ENCODE assay signal across 2 cellular contexts in the genomic region with DNA sequence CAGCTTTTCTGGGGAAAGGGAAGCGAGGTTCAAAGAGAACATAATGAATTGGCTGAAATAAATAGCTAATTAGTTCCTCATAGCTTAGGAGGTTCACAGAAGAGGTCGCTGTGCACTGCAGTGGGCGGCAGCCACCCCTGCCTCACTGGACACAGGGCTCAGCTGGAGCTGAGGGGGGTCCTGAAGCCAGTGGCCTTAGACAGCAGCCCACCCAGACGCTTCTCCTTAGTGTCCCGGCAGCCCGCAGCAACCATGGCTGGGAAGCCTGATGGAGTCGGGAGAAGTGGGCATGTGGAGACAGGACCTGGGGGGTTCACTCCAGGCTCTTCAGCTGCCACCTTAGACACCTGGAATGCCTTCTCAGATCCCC.
TF ChIP-seq lines count a peak whose summit lies in the region.

No MANE protein-coding gene starts in this region.

TF ChIP-seq in GM23338, 12 proteins besides CTCF, POLR2A, EP300 and RAD21:
- TF ChIP-seq ZNF114 (CRISPR knock-in tag; IDR thresholded peaks at IDR 0.05) (no peak), EZH2phosphoT487 (IDR thresholded peaks at IDR 0.05; ENCODE audit: unreplicated experiment) (no peak), STAT1 (IDR thresholded peaks at IDR 0.05; ENCODE audit: unreplicated experiment) (no peak)
- TF ChIP-seq, protein P1, sequence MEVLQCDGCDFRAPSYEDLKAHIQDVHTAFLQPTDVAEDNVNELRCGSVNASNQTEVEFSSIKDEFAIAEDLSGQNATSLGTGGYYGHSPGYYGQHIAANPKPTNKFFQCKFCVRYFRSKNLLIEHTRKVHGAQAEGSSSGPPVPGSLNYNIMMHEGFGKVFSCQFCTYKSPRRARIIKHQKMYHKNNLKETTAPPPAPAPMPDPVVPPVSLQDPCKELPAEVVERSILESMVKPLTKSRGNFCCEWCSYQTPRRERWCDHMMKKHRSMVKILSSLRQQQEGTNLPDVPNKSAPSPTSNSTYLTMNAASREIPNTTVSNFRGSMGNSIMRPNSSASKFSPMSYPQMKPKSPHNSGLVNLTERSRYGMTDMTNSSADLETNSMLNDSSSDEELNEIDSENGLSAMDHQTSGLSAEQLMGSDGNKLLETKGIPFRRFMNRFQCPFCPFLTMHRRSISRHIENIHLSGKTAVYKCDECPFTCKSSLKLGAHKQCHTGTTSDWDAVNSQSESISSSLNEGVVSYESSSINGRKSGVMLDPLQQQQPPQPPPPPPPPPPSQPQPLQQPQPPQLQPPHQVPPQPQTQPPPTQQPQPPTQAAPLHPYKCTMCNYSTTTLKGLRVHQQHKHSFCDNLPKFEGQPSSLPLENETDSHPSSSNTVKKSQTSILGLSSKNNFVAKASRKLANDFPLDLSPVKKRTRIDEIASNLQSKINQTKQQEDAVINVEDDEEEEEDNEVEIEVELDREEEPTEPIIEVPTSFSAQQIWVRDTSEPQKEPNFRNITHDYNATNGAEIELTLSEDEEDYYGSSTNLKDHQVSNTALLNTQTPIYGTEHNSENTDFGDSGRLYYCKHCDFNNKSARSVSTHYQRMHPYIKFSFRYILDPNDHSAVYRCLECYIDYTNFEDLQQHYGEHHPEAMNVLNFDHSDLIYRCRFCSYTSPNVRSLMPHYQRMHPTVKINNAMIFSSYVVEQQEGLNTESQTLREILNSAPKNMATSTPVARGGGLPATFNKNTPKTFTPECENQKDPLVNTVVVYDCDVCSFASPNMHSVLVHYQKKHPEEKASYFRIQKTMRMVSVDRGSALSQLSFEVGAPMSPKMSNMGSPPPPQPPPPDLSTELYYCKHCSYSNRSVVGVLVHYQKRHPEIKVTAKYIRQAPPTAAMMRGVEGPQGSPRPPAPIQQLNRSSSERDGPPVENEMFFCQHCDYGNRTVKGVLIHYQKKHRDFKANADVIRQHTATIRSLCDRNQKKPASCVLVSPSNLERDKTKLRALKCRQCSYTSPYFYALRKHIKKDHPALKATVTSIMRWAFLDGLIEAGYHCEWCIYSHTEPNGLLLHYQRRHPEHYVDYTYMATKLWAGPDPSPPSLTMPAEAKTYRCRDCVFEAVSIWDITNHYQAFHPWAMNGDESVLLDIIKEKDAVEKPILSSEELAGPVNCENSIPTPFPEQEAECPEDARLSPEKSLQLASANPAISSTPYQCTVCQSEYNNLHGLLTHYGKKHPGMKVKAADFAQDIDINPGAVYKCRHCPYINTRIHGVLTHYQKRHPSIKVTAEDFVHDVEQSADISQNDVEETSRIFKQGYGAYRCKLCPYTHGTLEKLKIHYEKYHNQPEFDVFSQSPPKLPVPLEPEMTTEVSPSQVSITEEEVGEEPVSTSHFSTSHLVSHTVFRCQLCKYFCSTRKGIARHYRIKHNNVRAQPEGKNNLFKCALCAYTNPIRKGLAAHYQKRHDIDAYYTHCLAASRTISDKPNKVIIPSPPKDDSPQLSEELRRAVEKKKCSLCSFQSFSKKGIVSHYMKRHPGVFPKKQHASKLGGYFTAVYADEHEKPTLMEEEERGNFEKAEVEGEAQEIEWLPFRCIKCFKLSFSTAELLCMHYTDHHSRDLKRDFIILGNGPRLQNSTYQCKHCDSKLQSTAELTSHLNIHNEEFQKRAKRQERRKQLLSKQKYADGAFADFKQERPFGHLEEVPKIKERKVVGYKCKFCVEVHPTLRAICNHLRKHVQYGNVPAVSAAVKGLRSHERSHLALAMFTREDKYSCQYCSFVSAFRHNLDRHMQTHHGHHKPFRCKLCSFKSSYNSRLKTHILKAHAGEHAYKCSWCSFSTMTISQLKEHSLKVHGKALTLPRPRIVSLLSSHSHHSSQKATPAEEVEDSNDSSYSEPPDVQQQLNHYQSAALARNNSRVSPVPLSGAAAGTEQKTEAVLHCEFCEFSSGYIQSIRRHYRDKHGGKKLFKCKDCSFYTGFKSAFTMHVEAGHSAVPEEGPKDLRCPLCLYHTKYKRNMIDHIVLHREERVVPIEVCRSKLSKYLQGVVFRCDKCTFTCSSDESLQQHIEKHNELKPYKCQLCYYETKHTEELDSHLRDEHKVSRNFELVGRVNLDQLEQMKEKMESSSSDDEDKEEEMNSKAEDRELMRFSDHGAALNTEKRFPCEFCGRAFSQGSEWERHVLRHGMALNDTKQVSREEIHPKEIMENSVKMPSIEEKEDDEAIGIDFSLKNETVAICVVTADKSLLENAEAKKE (CRISPR knock-in tag; IDR thresholded peaks at IDR 0.05) = no peak
- TF ChIP-seq, protein P2, sequence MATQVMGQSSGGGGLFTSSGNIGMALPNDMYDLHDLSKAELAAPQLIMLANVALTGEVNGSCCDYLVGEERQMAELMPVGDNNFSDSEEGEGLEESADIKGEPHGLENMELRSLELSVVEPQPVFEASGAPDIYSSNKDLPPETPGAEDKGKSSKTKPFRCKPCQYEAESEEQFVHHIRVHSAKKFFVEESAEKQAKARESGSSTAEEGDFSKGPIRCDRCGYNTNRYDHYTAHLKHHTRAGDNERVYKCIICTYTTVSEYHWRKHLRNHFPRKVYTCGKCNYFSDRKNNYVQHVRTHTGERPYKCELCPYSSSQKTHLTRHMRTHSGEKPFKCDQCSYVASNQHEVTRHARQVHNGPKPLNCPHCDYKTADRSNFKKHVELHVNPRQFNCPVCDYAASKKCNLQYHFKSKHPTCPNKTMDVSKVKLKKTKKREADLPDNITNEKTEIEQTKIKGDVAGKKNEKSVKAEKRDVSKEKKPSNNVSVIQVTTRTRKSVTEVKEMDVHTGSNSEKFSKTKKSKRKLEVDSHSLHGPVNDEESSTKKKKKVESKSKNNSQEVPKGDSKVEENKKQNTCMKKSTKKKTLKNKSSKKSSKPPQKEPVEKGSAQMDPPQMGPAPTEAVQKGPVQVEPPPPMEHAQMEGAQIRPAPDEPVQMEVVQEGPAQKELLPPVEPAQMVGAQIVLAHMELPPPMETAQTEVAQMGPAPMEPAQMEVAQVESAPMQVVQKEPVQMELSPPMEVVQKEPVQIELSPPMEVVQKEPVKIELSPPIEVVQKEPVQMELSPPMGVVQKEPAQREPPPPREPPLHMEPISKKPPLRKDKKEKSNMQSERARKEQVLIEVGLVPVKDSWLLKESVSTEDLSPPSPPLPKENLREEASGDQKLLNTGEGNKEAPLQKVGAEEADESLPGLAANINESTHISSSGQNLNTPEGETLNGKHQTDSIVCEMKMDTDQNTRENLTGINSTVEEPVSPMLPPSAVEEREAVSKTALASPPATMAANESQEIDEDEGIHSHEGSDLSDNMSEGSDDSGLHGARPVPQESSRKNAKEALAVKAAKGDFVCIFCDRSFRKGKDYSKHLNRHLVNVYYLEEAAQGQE (IDR thresholded peaks at IDR 0.05; ENCODE audit: unreplicated experiment) = no peak

TF ChIP-seq in H1, 55 proteins besides CTCF, POLR2A, EP300 and RAD21:
- no peak for TF ChIP-seq ZNF274 (IDR thresholded peaks at IDR 0.05; ENCODE audit: borderline replicate concordance, extremely low read depth, low read length)
- no peak for TF ChIP-seq TCF12 (IDR thresholded peaks at IDR 0.05; ENCODE audit: low read depth, low read length)
- TF ChIP-seq SIRT6 (IDR thresholded peaks at IDR 0.05; ENCODE audit: low read length) = no peak
- TF ChIP-seq, protein P3, sequence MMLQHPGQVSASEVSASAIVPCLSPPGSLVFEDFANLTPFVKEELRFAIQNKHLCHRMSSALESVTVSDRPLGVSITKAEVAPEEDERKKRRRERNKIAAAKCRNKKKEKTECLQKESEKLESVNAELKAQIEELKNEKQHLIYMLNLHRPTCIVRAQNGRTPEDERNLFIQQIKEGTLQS (IDR thresholded peaks at IDR 0.05; ENCODE audit: insufficient read depth, low read depth, low read length) = no peak
- TF ChIP-seq CHD1 (IDR thresholded peaks at IDR 0.05; ENCODE audit: low read depth, low read length) = no peak
- TF ChIP-seq YY1 (IDR thresholded peaks at IDR 0.05; ENCODE audit: low read depth, low read length) = no peak
- no peak for TF ChIP-seq JUND (IDR thresholded peaks at IDR 0.05; ENCODE audit: low read length)
- TF ChIP-seq SIN3A (conservative IDR thresholded peaks at IDR 0.05 in 1 of 2, IDR thresholded peaks at IDR 0.05 in 1 of 2; ENCODE audit: low read depth in 1 of 2, low read length in 2 of 2) = no peak
- TF ChIP-seq KDM1A (IDR thresholded peaks at IDR 0.05; ENCODE audit: borderline replicate concordance, low read length) = no peak
- TF ChIP-seq SP1 (IDR thresholded peaks at IDR 0.05; ENCODE audit: low read depth, low read length) = no peak
- TF ChIP-seq FOSL1 (IDR thresholded peaks at IDR 0.05; ENCODE audit: insufficient read depth, low read depth, low read length) = no peak
- TF ChIP-seq CEBPB (IDR thresholded peaks at IDR 0.05; ENCODE audit: low read depth, low read length) = no peak
- TF ChIP-seq BCL11A (IDR thresholded peaks at IDR 0.05; ENCODE audit: low read depth in 2 of 2, low read length in 2 of 2) = no peak
- no peak for TF ChIP-seq CBX8 (IDR thresholded peaks at IDR 0.05; ENCODE audit: borderline replicate concordance, low read depth, low read length)
- TF ChIP-seq, protein P4, sequence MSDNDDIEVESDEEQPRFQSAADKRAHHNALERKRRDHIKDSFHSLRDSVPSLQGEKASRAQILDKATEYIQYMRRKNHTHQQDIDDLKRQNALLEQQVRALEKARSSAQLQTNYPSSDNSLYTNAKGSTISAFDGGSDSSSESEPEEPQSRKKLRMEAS (IDR thresholded peaks at IDR 0.05) = no peak
- TF ChIP-seq NANOG (IDR thresholded peaks at IDR 0.05; ENCODE audit: insufficient read depth, low read depth, low read length, poor library complexity, severe bottlenecking) = no peak
- TF ChIP-seq BACH1 (IDR thresholded peaks at IDR 0.05; ENCODE audit: low read length) = no peak
- TF ChIP-seq SRF (IDR thresholded peaks at IDR 0.05; ENCODE audit: low read depth, low read length) = no peak
